ENCODE assay signal across 13 cellular contexts in genomic region chr14:38882533-38882932, GRCh38.
"Had no signal": no experiment of that assay in that cellular context is flagged by ENCODE, and none has a peak within 500 bp of the region (broad histone marks: within the 10 kb centered on the region; RNA-seq: fewer than 3 reads in every experiment).

No MANE protein-coding gene starts in this region.

- H3K4me1 Mint-ChIP-seq: activated B cell treated with CpG ODN at 0.5 μM for 24 hours; stimulated activated memory B cell treated with anti-CD40 and anti-IgM and Interleukin-4, amounts not matched to agents 10 μg/mL and 1 μg/mL and 100 μg/mL, for 72 hours had no signal

- H3K27ac Mint-ChIP-seq: activated B cell treated with CpG ODN at 0.5 μM for 24 hours; activated CD8-positive, alpha-beta T cell treated with anti-CD3 and anti-CD28 coated beads for 36 hours; stimulated activated memory B cell treated with anti-CD40 and anti-IgM and Interleukin-4, amounts not matched to agents 10 μg/mL and 1 μg/mL and 100 μg/mL, for 72 hours had no signal

- H3K27ac ChIP-seq: dorsolateral prefrontal cortex, foreskin keratinocyte had no signal

- H3K4me3 ChIP-seq: dorsolateral prefrontal cortex had no signal

- DNase-seq: activated B cell treated with CpG ODN at 0.5 μM for 24 hours; activated CD4-positive, alpha-beta T cell treated with anti-CD3 and anti-CD28 coated beads for 48 hours; activated CD8-positive, alpha-beta T cell treated with anti-CD3 and anti-CD28 coated beads for 36 hours; activated effector memory CD4-positive, alpha-beta T cell treated with Interleukin-2 at 50 U/mL for 16 hours; activated naive CD4-positive, alpha-beta T cell treated with anti-CD3 and anti-CD28 coated beads, Interleukin-2, amount 50 U/mL, for 16 hours; activated T-cell treated with anti-CD3 and anti-CD28 coated beads, Interleukin-2, amount 50 U/mL, for 4 hours; dorsolateral prefrontal cortex; foreskin keratinocyte; kidney glomerular epithelial cell; stimulated activated CD4-positive, alpha-beta T cell treated with anti-CD3 and anti-CD28 coated beads, Interleukin-12 subunit alpha, Interleukin-12 subunit beta, amount 100 ng/mL, for 4 hours; stimulated activated CD4-positive, alpha-beta T cell treated with anti-CD3 and anti-CD28 coated beads, Interleukin-2, amount 100 ng/mL, for 24 hours had no signal

- H3K4me3 Mint-ChIP-seq: activated B cell treated with CpG ODN at 0.5 μM for 24 hours; activated CD8-positive, alpha-beta T cell treated with anti-CD3 and anti-CD28 coated beads for 36 hours; activated T-cell treated with anti-CD3 and anti-CD28 coated beads, Interleukin-2, amount 50 U/mL, for 4 hours; stimulated activated memory B cell treated with anti-CD40 and anti-IgM and Interleukin-4, amounts not matched to agents 10 μg/mL and 1 μg/mL and 100 μg/mL, for 72 hours had no signal

- H3K9me3 Mint-ChIP-seq: activated B cell treated with CpG ODN at 0.5 μM for 24 hours; activated CD8-positive, alpha-beta T cell treated with anti-CD3 and anti-CD28 coated beads for 36 hours; activated T-cell treated with anti-CD3 and anti-CD28 coated beads, Interleukin-2, amount 50 U/mL, for 4 hours; stimulated activated memory B cell treated with anti-CD40 and anti-IgM and Interleukin-4, amounts not matched to agents 10 μg/mL and 1 μg/mL and 100 μg/mL, for 72 hours had no signal

- ATAC-seq: activated CD8-positive, alpha-beta T cell treated with anti-CD3 and anti-CD28 coated beads for 36 hours; activated T-cell treated with anti-CD3 and anti-CD28 coated beads, Interleukin-2, amount 50 U/mL, for 4 hours; esophagus mucosa; foreskin keratinocyte; stimulated activated memory B cell treated with anti-CD40 and anti-IgM and Interleukin-4, amounts not matched to agents 10 μg/mL and 1 μg/mL and 100 μg/mL, for 72 hours had no signal

- H3K36me3 Mint-ChIP-seq: stimulated activated memory B cell treated with anti-CD40 and anti-IgM and Interleukin-4, amounts not matched to agents 10 μg/mL and 1 μg/mL and 100 μg/mL, for 72 hours had no signal

- H3K27me3 Mint-ChIP-seq: activated CD8-positive, alpha-beta T cell treated with anti-CD3 and anti-CD28 coated beads for 36 hours had no signal

- H3K4me1 ChIP-seq: foreskin keratinocyte had no signal
